Comparison of ENCODE assay signal across 10 cellular contexts in the genomic region with DNA sequence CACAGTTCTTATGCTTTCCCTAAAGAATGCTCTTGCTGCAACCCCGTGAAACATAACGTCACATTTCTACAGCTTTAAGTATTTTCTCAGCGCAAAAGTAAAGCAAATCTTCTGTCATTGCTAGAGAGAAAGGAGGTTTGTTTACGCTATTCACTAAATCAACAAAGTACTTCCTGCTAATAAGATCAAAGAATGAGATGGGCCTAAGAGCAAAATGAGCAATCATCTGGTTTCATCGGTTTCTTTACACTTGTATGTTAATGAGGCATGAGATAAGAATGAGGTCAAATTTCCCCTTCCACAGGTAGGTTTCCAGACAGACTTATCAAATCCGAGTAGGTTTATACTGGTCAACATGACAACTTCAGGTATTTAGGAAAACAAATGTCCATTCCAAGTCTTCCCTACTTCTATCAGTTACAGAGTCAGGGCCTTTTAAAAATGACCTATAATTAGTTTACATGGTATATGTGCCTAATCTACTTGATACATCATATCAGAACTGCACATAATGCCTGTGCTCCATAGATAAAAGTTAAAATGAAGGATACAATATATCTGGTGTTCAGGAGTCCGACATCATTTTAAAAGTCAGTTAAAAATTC. TPM values are rescaled to one million over a fixed set of nuclear protein-coding genes. Genes with fewer than 3 reads are reported as not detected.
DNase-seq lines count a peak whose midpoint lies in the region; ATAC-seq and TF ChIP-seq lines count a peak whose summit lies in the region.
"Had no signal": no experiment of that assay in that cellular context is flagged by ENCODE, and none has a peak within 500 bp of the region (broad histone marks: within the 10 kb centered on the region; RNA-seq: fewer than 3 reads in every experiment).

No MANE protein-coding gene starts in this region.

- H4K8ac ChIP-seq in mesenchymal stem cell (ENCODE audit: low read length): no peak overlapping the region

- no peak overlapping the region for H3K18ac ChIP-seq in mesenchymal stem cell (ENCODE audit: low read depth in 1 of 2, low read length in 2 of 2)

- no peak overlapping the region for H2BK12ac ChIP-seq in mesenchymal stem cell (ENCODE audit: low read length in 2 of 2)

- H3K27me3 ChIP-seq in RWPE2 (ENCODE audit: insufficient read depth, poor library complexity, severe bottlenecking) (no peaks in the 10 kb centered on the region), mesenchymal stem cell (ENCODE audit: control insufficient read depth in 1 of 2, insufficient read depth in 1 of 2, low read length in 2 of 2) (no peaks in the 10 kb centered on the region), MG63 (no peaks in the 10 kb centered on the region)

- H3K9me3 ChIP-seq in RWPE2 (ENCODE audit: severe bottlenecking) (no peaks in the 10 kb centered on the region), mesenchymal stem cell (ENCODE audit: control insufficient read depth, low read length) (no peaks in the 10 kb centered on the region), MG63 (no peaks in the 10 kb centered on the region)

- H4K91ac ChIP-seq in mesenchymal stem cell (ENCODE audit: low read length): no peak overlapping the region

- DNase-seq in RWPE2 (ENCODE audit: low spot score): no peak
- DNase-seq in mesenchymal stem cell: peak; percentile 75
- DNase-seq in activated effector memory CD4-positive, alpha-beta T cell treated with Interleukin-2 at 50 U/mL for 16 hours: no peak
- no peak for DNase-seq in MG63
- DNase-seq in D341Med (ENCODE audit: low spot score): no peak
- DNase-seq in activated naive CD4-positive, alpha-beta T cell treated with Interleukin-2 at 50 U/mL for 16 hours: no peak
- DNase-seq: activated gamma-delta T cell; stimulated activated CD4-positive, alpha-beta T cell treated with anti-CD3 and anti-CD28 coated beads, Interleukin-4, amount 100 ng/mL, for 1 hour had no signal

- peaks cover 18% of the 10 kb centered on the region for H3K4me1 ChIP-seq in RWPE2 (ENCODE audit: insufficient read depth, poor library complexity, severe bottlenecking)
- H3K4me1 ChIP-seq in mesenchymal stem cell (ENCODE audit: control insufficient read depth, insufficient read depth, low read depth, low read length): peaks cover 3% of the 10 kb centered on the region

- H3K36me3 ChIP-seq in RWPE2 (ENCODE audit: low read depth) (no peaks in the 10 kb centered on the region), mesenchymal stem cell (ENCODE audit: control insufficient read depth in 1 of 2, insufficient read depth in 2 of 2, low read depth in 1 of 2, low read length in 2 of 2) (no peaks in the 10 kb centered on the region), MG63 (no peaks in the 10 kb centered on the region)

- H3K4me3 ChIP-seq in RWPE2 (ENCODE audit: severe bottlenecking): no peak overlapping the region
- no peak overlapping the region for H3K4me3 ChIP-seq in mesenchymal stem cell (ENCODE audit: insufficient read depth in 1 of 2, low read depth in 1 of 2, low read length in 2 of 2)
- no peak overlapping the region for H3K4me3 ChIP-seq in MG63

- no peak for TF ChIP-seq CTCF in RWPE2 (IDR thresholded peaks at IDR 0.05; ENCODE audit: poor library complexity, severe bottlenecking)

- no peak overlapping the region for H2BK5ac ChIP-seq in mesenchymal stem cell (ENCODE audit: low read depth, low read length, poor library complexity, severe bottlenecking)

- H3K27ac ChIP-seq in RWPE2 (ENCODE audit: poor library complexity, severe bottlenecking): no peak overlapping the region
- H3K27ac ChIP-seq in mesenchymal stem cell (ENCODE audit: low read length, poor library complexity, severe bottlenecking): no peak overlapping the region

- H2BK15ac ChIP-seq in mesenchymal stem cell (ENCODE audit: low read depth, poor library complexity, severe bottlenecking): no peak overlapping the region

- peaks cover 16% of the 10 kb centered on the region for H3K79me1 ChIP-seq in mesenchymal stem cell (replicated peaks; ENCODE audit: low read length, poor library complexity, severe bottlenecking)

- H2BK120ac ChIP-seq in mesenchymal stem cell (ENCODE audit: low read depth, low read length): no peak overlapping the region

- ATAC-seq in GM18861 (IDR thresholded peaks at IDR 0.05; ENCODE audit: unreplicated experiment) (peak; percentile 33), HG03175 (IDR thresholded peaks at IDR 0.05; ENCODE audit: unreplicated experiment) (peak; percentile 57), RWPE2 (ENCODE audit: low read depth) (peak; percentile 61)

- 29% methylated on average over 4 of the region's 7 CpGs for WGBS in mesenchymal stem cell

- no peak overlapping the region for H3K23ac ChIP-seq in mesenchymal stem cell (ENCODE audit: low read length in 2 of 2)

- no peak overlapping the region for H3K14ac ChIP-seq in mesenchymal stem cell (ENCODE audit: low read length in 2 of 2)

- H3K4ac ChIP-seq in mesenchymal stem cell (ENCODE audit: low read depth in 1 of 2, low read length in 2 of 2): no peak overlapping the region

- no peak overlapping the region for H3K9ac ChIP-seq in mesenchymal stem cell (ENCODE audit: low read length)

- no peak overlapping the region for H3K4me2 ChIP-seq in mesenchymal stem cell (ENCODE audit: low read length, poor library complexity, severe bottlenecking)

- H2AFZ ChIP-seq in mesenchymal stem cell (ENCODE audit: low read depth, low read length): no peak overlapping the region

- H2AK5ac ChIP-seq in mesenchymal stem cell (ENCODE audit: low read length, severe bottlenecking): no peak overlapping the region

RNA-seq across cellular contexts. Expression of gene USP6NL, which starts 8.4 kb away (rescaled TPM):
- polyA plus RNA-seq in mesenchymal stem cell (2013, experiment 1 of 2): 14.0 TPM
- polyA plus RNA-seq in mesenchymal stem cell (2013, experiment 2 of 2): 14.2 TPM
- total RNA-seq in MG63 (2014; rRNA removed; shearing (Covaris generic); ENCODE audit: low replicate concordance): 4.0 and 7.0 TPM in 2 replicates
